ENCODE assay signal across 2 cellular contexts in the genomic region with DNA sequence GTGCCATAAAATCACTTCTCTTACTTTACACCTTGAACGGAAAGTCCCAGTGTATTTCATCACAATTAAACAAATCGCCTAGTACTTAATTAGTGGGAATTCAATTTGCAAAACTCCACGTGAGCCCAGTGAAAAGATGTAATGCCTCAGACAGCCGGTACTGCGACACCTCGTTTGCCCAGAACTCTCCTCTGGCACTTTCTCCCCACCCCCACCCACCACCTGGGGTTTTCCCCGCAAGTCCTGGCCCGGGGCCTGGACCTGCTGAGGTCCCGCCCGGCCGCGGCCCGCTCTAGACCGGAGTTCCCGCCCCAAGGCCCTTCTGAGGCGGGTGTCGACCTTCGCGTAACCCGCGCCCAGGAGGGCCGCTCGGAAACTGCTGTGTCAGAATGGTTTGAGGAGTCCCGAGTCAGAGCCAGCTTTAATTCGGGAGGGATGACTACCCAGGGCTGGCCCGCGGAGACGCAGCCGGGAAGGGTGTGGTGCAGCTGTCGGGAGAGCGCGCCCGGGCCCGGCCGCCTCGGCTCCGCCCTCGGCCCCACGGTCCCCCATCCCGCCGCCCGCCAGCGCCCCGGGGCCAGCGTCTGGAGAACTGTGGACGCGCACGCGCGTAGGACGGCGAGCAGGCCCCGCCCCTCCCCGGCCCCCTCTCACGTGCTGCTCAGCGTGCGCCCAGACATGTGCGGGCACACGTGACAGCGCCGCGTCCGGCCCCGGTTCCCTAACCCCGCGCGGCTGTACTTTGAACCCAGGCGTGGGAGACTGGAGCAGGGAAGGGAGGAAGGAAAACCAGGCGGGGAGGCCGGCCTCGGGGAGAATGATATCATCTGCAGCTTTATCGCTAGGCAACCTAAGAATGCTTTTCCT.
A peak's percentile ranks its signal among the peaks of the same experiment; 100 is the strongest.
TF ChIP-seq lines count a peak whose summit lies in the region.

No MANE protein-coding gene starts in this region.

TF ChIP-seq in IMR-90, 13 proteins besides CTCF, POLR2A, EP300 and RAD21:
- no peak for TF ChIP-seq RFX5 (IDR thresholded peaks at IDR 0.05; ENCODE audit: low read depth, low read length)
- TF ChIP-seq NFE2L2 (IDR thresholded peaks at IDR 0.05; ENCODE audit: low read depth, low read length) = peak; percentile 76
- no peak for TF ChIP-seq SMC3 (IDR thresholded peaks at IDR 0.05; ENCODE audit: low read depth, low read length)
- TF ChIP-seq RCOR1 (IDR thresholded peaks at IDR 0.05; ENCODE audit: insufficient replicate concordance, low read length) = peak; percentile 43
- peak; percentile 77 for TF ChIP-seq MAFK (IDR thresholded peaks at IDR 0.05; ENCODE audit: low read depth, low read length)
- peak; percentile 27; the same call in 1 of the 2 replicates for TF ChIP-seq CEBPB (IDR thresholded peaks at IDR 0.05; ENCODE audit: low read depth, low read length)
- TF ChIP-seq, protein P1, sequence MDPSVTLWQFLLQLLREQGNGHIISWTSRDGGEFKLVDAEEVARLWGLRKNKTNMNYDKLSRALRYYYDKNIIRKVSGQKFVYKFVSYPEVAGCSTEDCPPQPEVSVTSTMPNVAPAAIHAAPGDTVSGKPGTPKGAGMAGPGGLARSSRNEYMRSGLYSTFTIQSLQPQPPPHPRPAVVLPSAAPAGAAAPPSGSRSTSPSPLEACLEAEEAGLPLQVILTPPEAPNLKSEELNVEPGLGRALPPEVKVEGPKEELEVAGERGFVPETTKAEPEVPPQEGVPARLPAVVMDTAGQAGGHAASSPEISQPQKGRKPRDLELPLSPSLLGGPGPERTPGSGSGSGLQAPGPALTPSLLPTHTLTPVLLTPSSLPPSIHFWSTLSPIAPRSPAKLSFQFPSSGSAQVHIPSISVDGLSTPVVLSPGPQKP (IDR thresholded peaks at IDR 0.05; ENCODE audit: borderline replicate concordance, low read depth, low read length) = no peak
- no peak for TF ChIP-seq CHD1 (IDR thresholded peaks at IDR 0.05; ENCODE audit: low read depth, low read length)
- TF ChIP-seq BHLHE40 (IDR thresholded peaks at IDR 0.05; ENCODE audit: low read depth, low read length) = peak; percentile 97
- TF ChIP-seq FOS (IDR thresholded peaks at IDR 0.05; ENCODE audit: low read depth, low read length) = peak; percentile 62; the same call in 1 of the 2 replicates
- peak; percentile 86; the same call in 1 of the 2 replicates for TF ChIP-seq MXI1 (IDR thresholded peaks at IDR 0.05; ENCODE audit: borderline replicate concordance, low read depth, low read length)
- TF ChIP-seq, protein P2, sequence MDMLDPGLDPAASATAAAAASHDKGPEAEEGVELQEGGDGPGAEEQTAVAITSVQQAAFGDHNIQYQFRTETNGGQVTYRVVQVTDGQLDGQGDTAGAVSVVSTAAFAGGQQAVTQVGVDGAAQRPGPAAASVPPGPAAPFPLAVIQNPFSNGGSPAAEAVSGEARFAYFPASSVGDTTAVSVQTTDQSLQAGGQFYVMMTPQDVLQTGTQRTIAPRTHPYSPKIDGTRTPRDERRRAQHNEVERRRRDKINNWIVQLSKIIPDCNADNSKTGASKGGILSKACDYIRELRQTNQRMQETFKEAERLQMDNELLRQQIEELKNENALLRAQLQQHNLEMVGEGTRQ (IDR thresholded peaks at IDR 0.05; ENCODE audit: low read depth, low read length) = peak; percentile 94
- TF ChIP-seq MAZ (IDR thresholded peaks at IDR 0.05; ENCODE audit: borderline replicate concordance, low read depth, low read length) = peak; percentile 87; the same call in 1 of the 2 replicates

TF ChIP-seq in SK-N-SH treated with all-trans-retinoic acid at 6 μM for 48 hours, 23 proteins besides CTCF, POLR2A, EP300 and RAD21:
- TF ChIP-seq TOX (CRISPR knock-in tag; IDR thresholded peaks at IDR 0.05; ENCODE audit: borderline replicate concordance) (no peak), ISL1 (CRISPR knock-in tag; IDR thresholded peaks at IDR 0.05) (no peak), ZNF8 (CRISPR knock-in tag; IDR thresholded peaks at IDR 0.05) (no peak), ARNTL (CRISPR knock-in tag; IDR thresholded peaks at IDR 0.05; ENCODE audit: borderline replicate concordance, low read depth) (peak; percentile 100)
- TF ChIP-seq, protein P3, sequence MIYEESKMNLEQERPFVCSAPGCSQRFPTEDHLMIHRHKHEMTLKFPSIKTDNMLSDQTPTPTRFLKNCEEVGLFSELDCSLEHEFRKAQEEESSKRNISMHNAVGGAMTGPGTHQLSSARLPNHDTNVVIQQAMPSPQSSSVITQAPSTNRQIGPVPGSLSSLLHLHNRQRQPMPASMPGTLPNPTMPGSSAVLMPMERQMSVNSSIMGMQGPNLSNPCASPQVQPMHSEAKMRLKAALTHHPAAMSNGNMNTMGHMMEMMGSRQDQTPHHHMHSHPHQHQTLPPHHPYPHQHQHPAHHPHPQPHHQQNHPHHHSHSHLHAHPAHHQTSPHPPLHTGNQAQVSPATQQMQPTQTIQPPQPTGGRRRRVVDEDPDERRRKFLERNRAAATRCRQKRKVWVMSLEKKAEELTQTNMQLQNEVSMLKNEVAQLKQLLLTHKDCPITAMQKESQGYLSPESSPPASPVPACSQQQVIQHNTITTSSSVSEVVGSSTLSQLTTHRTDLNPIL (CRISPR knock-in tag; IDR thresholded peaks at IDR 0.05; ENCODE audit: low read depth) = no peak
- TF ChIP-seq, protein P4, sequence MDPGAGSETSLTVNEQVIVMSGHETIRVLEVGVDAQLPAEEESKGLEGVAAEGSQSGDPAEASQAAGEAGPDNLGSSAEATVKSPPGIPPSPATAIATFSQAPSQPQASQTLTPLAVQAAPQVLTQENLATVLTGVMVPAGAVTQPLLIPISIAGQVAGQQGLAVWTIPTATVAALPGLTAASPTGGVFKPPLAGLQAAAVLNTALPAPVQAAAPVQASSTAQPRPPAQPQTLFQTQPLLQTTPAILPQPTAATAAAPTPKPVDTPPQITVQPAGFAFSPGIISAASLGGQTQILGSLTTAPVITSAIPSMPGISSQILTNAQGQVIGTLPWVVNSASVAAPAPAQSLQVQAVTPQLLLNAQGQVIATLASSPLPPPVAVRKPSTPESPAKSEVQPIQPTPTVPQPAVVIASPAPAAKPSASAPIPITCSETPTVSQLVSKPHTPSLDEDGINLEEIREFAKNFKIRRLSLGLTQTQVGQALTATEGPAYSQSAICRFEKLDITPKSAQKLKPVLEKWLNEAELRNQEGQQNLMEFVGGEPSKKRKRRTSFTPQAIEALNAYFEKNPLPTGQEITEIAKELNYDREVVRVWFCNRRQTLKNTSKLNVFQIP (CRISPR knock-in tag; IDR thresholded peaks at IDR 0.05; ENCODE audit: borderline replicate concordance, low read depth) = no peak
TF ChIP-seq in SK-N-SH treated with all-trans-retinoic acid at 6 μM for 48 hours: peak in this region for 1.
